Comparison of ENCODE assay signal across 21 cellular contexts in genomic region chr2:71004857-71005256, GRCh38. TPM values are rescaled to one million over a fixed set of nuclear protein-coding genes. Genes with fewer than 3 reads are reported as not detected.
"Had no signal": no experiment of that assay in that cellular context is flagged by ENCODE, and none has a peak within 500 bp of the region (broad histone marks: within the 10 kb centered on the region; RNA-seq: fewer than 3 reads in every experiment).

No MANE protein-coding gene starts in this region.

- H3K27ac ChIP-seq: heart right ventricle, pancreas, vagina had no signal

- H3K36me3 ChIP-seq: heart right ventricle, pancreas, vagina had no signal

- H3K4me3 ChIP-seq: heart right ventricle, mucosa of descending colon, pancreas, vagina had no signal

- H3K9me3 ChIP-seq: heart right ventricle, mucosa of descending colon, pancreas, vagina had no signal

- ATAC-seq: esophagus mucosa; heart right ventricle; left lobe of liver; mucosa of descending colon; naive thymus-derived CD8-positive, alpha-beta T cell; pancreas; sciatic nerve had no signal

- DNase-seq: effector memory CD4-positive, alpha-beta T cell; heart right ventricle; hypothalamus; islet precursor cell; mammary epithelial cell; mucosa of descending colon; naive thymus-derived CD8-positive, alpha-beta T cell; occipital lobe; pancreas; stimulated activated CD4-positive, alpha-beta T cell treated with anti-CD3 and anti-CD28 coated beads, Interleukin-2, amount 100 ng/mL, for 24 hours; stimulated activated CD4-positive, alpha-beta T cell treated with anti-CD3 and anti-CD28 coated beads, Interleukin-4, amount 100 ng/mL, for 4 hours; stimulated activated naive CD4-positive, alpha-beta T cell; trophoblast cell had no signal

- H3K9me3 Mint-ChIP-seq: naive thymus-derived CD8-positive, alpha-beta T cell had no signal

- H3K4me3 Mint-ChIP-seq: naive thymus-derived CD8-positive, alpha-beta T cell had no signal

- FAIRE-seq: endometrium, frontal cortex, pancreas had no signal

- H3K27me3 ChIP-seq: pancreas, vagina had no signal

- H3K4me1 ChIP-seq: pancreas had no signal

- H3K27ac Mint-ChIP-seq: progenitor cell of endocrine pancreas had no signal

RNA-seq across cellular contexts. Expression of gene ANKRD53, which starts 26.4 kb away (rescaled TPM):
- polyA plus RNA-seq: naive thymus-derived CD8-positive, alpha-beta T cell; neural cell had no signal
